ENCODE assay signal across 18 cellular contexts in the genomic region with DNA sequence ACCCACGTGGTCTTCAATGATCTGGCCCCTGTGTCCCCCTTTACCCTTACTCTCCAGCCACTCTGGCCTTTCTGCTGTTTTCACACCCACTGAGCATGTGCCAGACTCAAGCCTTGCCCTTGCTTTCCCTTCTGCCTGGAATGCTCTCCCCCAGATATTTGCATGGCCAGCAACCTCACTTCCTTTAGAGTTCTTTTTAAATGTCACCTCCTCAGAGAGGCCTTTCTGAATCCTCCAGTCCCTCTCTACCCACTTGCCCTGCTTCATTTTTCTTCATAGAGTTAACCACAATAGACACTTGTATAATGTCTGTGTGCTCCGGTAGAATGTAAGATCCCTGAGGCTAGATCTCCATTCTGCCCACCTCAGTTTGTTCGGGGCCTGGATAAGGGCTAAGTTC. TPM values are rescaled to one million over a fixed set of nuclear protein-coding genes. Genes with fewer than 3 reads are reported as not detected.
DNase-seq lines count a peak whose midpoint lies in the region; ATAC-seq, FAIRE-seq and TF ChIP-seq lines count a peak whose summit lies in the region.
"Had no signal": no experiment of that assay in that cellular context is flagged by ENCODE, and none has a peak within 500 bp of the region (broad histone marks: within the 10 kb centered on the region; RNA-seq: fewer than 3 reads in every experiment).

No MANE protein-coding gene starts in this region.

- H4K91ac ChIP-seq in mesenchymal stem cell (ENCODE audit: low read length): no peak overlapping the region

- FAIRE-seq in pancreas (lab: Jason Lieb, UNC): no peak
- FAIRE-seq: GM19239 had no signal

- ATAC-seq in GM21367 (IDR thresholded peaks at IDR 0.05; ENCODE audit: unreplicated experiment): peak; percentile 49
- peak; percentile 50 for ATAC-seq in HG03432 (IDR thresholded peaks at IDR 0.05; ENCODE audit: unreplicated experiment)
- no peak for ATAC-seq in pancreas

- H2AK5ac ChIP-seq in mesenchymal stem cell (ENCODE audit: low read length, severe bottlenecking): no peak overlapping the region

- H3K18ac ChIP-seq in mesenchymal stem cell (ENCODE audit: low read depth in 1 of 2, low read length in 2 of 2): no peak overlapping the region

- no peak for TF ChIP-seq POLR2A in prostate gland (IDR thresholded peaks at IDR 0.05)

- H3K36me3 ChIP-seq in mesenchymal stem cell (ENCODE audit: control insufficient read depth in 1 of 2, insufficient read depth in 2 of 2, low read depth in 1 of 2, low read length in 2 of 2) (no peaks in the 10 kb centered on the region), pancreas (no peaks in the 10 kb centered on the region), left ventricle myocardium inferior (no peaks in the 10 kb centered on the region), prostate gland (no peaks in the 10 kb centered on the region)

- intact Hi-C loops in pancreas (cut with DNase I) (no loop called here), left ventricle myocardium inferior (cut with micrococcal nuclease) (no loop called here), prostate gland (cut with DNase I) (no loop called here)

- no peak overlapping the region for H3K4me2 ChIP-seq in mesenchymal stem cell (ENCODE audit: low read length, poor library complexity, severe bottlenecking)
- H3K4me2 ChIP-seq: KMS-11 had no signal

- peak overlapping the region; percentile 50 for H2BK120ac ChIP-seq in mesenchymal stem cell (ENCODE audit: low read depth, low read length)

- H3K79me1 ChIP-seq in mesenchymal stem cell (replicated peaks; ENCODE audit: low read length, poor library complexity, severe bottlenecking): no peaks in the 10 kb centered on the region

- no peak overlapping the region for H2AFZ ChIP-seq in mesenchymal stem cell (ENCODE audit: low read depth, low read length)

- DNase-seq in mesenchymal stem cell (no peak), pancreas (no peak), ureter (ENCODE audit: low spot score) (no peak), left ventricle myocardium inferior (no peak), prostate gland (ENCODE audit: low spot score) (no peak)
- DNase-seq: CD4-positive, CD25-positive, alpha-beta regulatory T cell; H9; HFFc6; MV-4-11; NCI-H1105 treated with DMSO at 0.1 percent for 48 hours; NCI-H2081 treated with DMSO at 0.1 percent for 48 hours; NCI-H2171 treated with DMSO at 0.1 percent for 48 hours; NCI-H446; NCI-H526 had no signal

- H3K4me1 ChIP-seq in mesenchymal stem cell (ENCODE audit: control insufficient read depth, insufficient read depth, low read depth, low read length) (peaks cover 2% of the 10 kb centered on the region), pancreas (peaks cover 0 to 6% (median 5%) of the 10 kb centered on the region in 3 donors), left ventricle myocardium inferior (peaks cover 15% of the 10 kb centered on the region), prostate gland (replicated peaks) (peaks cover 9% of the 10 kb centered on the region)

- no peak overlapping the region for H3K14ac ChIP-seq in mesenchymal stem cell (ENCODE audit: low read length in 2 of 2)

- H3K9me3 ChIP-seq in mesenchymal stem cell (ENCODE audit: control insufficient read depth, low read length): no peaks in the 10 kb centered on the region
- H3K9me3 ChIP-seq in pancreas: no peaks in the 10 kb centered on the region
- H3K9me3 ChIP-seq in left ventricle myocardium inferior (replicated peaks): no peaks in the 10 kb centered on the region
- H3K9me3 ChIP-seq in prostate gland: no peaks in the 10 kb centered on the region

- WGBS in mesenchymal stem cell: 83% methylated on average over 3 of the region's 3 CpGs
- 92 to 94% methylated on average over 3 of the region's 3 CpGs for WGBS in pancreas, 2 donors
- 91% methylated on average over 3 of the region's 3 CpGs for WGBS in prostate gland

- H3K9ac ChIP-seq in mesenchymal stem cell (ENCODE audit: low read length): no peak overlapping the region
- H3K9ac ChIP-seq: KMS-11 had no signal

- peak overlapping the region in 1 of 2 experiments; percentile 38 for H3K4ac ChIP-seq in mesenchymal stem cell (ENCODE audit: low read depth in 1 of 2, low read length in 2 of 2)

- H3K27ac ChIP-seq in mesenchymal stem cell (ENCODE audit: low read length, poor library complexity, severe bottlenecking) (no peak overlapping the region), pancreas (no peak overlapping the region), left ventricle myocardium inferior (replicated peaks) (no peak overlapping the region), prostate gland (no peak overlapping the region)
- H3K27ac ChIP-seq: KMS-11 had no signal

- TF ChIP-seq CTCF in pancreas (IDR thresholded peaks at IDR 0.05) (no peak), left ventricle myocardium inferior (IDR thresholded peaks at IDR 0.05; ENCODE audit: borderline replicate concordance) (no peak), prostate gland (IDR thresholded peaks at IDR 0.05) (no peak)

- H4K8ac ChIP-seq in mesenchymal stem cell (ENCODE audit: low read length): no peak overlapping the region

- H2BK12ac ChIP-seq in mesenchymal stem cell (ENCODE audit: low read length in 2 of 2): peak overlapping the region in 1 of 2 experiments; percentile 6

- H3K27me3 ChIP-seq in mesenchymal stem cell (ENCODE audit: control insufficient read depth in 1 of 2, insufficient read depth in 1 of 2, low read length in 2 of 2): no peaks in the 10 kb centered on the region
- H3K27me3 ChIP-seq in pancreas: no peaks in the 10 kb centered on the region
- no peaks in the 10 kb centered on the region for H3K27me3 ChIP-seq in left ventricle myocardium inferior (ENCODE audit: low read depth)
- H3K27me3 ChIP-seq in prostate gland (replicated peaks; ENCODE audit: insufficient read depth): no peaks in the 10 kb centered on the region

- no peak overlapping the region for H2BK5ac ChIP-seq in mesenchymal stem cell (ENCODE audit: low read depth, low read length, poor library complexity, severe bottlenecking)

- H3K23ac ChIP-seq in mesenchymal stem cell (ENCODE audit: low read length in 2 of 2): no peak overlapping the region

- H3K4me3 ChIP-seq in mesenchymal stem cell (ENCODE audit: insufficient read depth in 1 of 2, low read depth in 1 of 2, low read length in 2 of 2) (no peak overlapping the region), pancreas (no peak overlapping the region), left ventricle myocardium inferior (no peak overlapping the region), prostate gland (no peak overlapping the region)

- no peak overlapping the region for H2BK15ac ChIP-seq in mesenchymal stem cell (ENCODE audit: low read depth, poor library complexity, severe bottlenecking)

RNA-seq across cellular contexts. Expression of a gene that starts 39.4 kb away (rescaled TPM):
- 6.3 TPM for polyA plus RNA-seq in mesenchymal stem cell (2013, experiment 1 of 2)
- 5.7 TPM for polyA plus RNA-seq in mesenchymal stem cell (2013, experiment 2 of 2)
- total RNA-seq in pancreas (10 to 100 TPM in 4 of 6 donors, 1 to 10 TPM in 2; 7.4 to 15.0 (median 10.3) TPM), ureter (30.2 TPM), left ventricle myocardium inferior (27.2 TPM), prostate gland (10 to 100 TPM; 31.9 to 52.0 TPM)
- 1 to 10 TPM; 6.0 to 8.7 TPM for polyA plus RNA-seq in pancreas

Comparison
In these comparisons a context has a peak if more than half of its experiments do, and no peak if none do; other contexts are left out.
1. ATAC-seq: peak in GM21367 (single experiment) and HG03432 (single experiment); none in pancreas (0 of 4).